ENCODE assay signal across 8 cellular contexts in genomic region chr17:30116345-30116660, GRCh38. TPM values are rescaled to one million over a fixed set of nuclear protein-coding genes. Genes with fewer than 3 reads are reported as not detected.
A peak's percentile ranks its signal among the peaks of the same experiment; 100 is the strongest.
DNase-seq lines count a peak whose midpoint lies in the region; ATAC-seq and TF ChIP-seq lines count a peak whose summit lies in the region.

No MANE protein-coding gene starts in this region.

- H3K4me3 ChIP-seq in mesendoderm (ENCODE audit: low read length): peak overlapping the region; percentile 63

- peaks cover 14% of the 10 kb centered on the region for H3K79me2 ChIP-seq in mesendoderm (ENCODE audit: control insufficient read depth, insufficient read depth, low read length)

- no peak overlapping the region for H2BK120ac ChIP-seq in mesendoderm (ENCODE audit: low read depth, low read length)

- peak overlapping the region; percentile 68 for H3K27ac ChIP-seq in mesendoderm (ENCODE audit: low read depth, low read length)

- H2BK15ac ChIP-seq in mesendoderm (replicated peaks; ENCODE audit: low read depth): no peak overlapping the region

- H3K56ac ChIP-seq in mesendoderm (ENCODE audit: low read length): peak overlapping the region; percentile 93

- peak overlapping the region; percentile 78 for H3K4ac ChIP-seq in mesendoderm (ENCODE audit: low read depth, low read length)

- H3K18ac ChIP-seq in mesendoderm (ENCODE audit: low read length): no peak overlapping the region

- no peak overlapping the region for H4K5ac ChIP-seq in mesendoderm (ENCODE audit: low read length)

- H3K9ac ChIP-seq in mesendoderm (ENCODE audit: low read length): peak overlapping the region; percentile 87

- H3K4me1 Mint-ChIP-seq in stimulated activated naive CD8-positive, alpha-beta T cell treated with anti-CD3 and anti-CD28 coated beads, Interleukin-15, Interleukin-2, amounts not matched to agents 100 ng/mL and 50 ng/mL, for 24 hours (ENCODE audit: low read depth): peaks cover 62% of the 10 kb centered on the region
- peaks cover 54% of the 10 kb centered on the region for H3K4me1 Mint-ChIP-seq in brain

- H3K79me1 ChIP-seq in mesendoderm (ENCODE audit: low read length): no peaks in the 10 kb centered on the region

- no peak for TF ChIP-seq CTCF in brain (conservative IDR thresholded peaks at IDR 0.05)

- peak overlapping the region; percentile 67 for H4K8ac ChIP-seq in mesendoderm (ENCODE audit: low read depth, low read length)

- peak overlapping the region; percentile 75 for H3K4me2 ChIP-seq in mesendoderm (ENCODE audit: low read length)

- no peak overlapping the region for H3K23ac ChIP-seq in mesendoderm (ENCODE audit: low read length)

- peak overlapping the region; percentile 100 for H3K27ac Mint-ChIP-seq in stimulated activated naive CD8-positive, alpha-beta T cell treated with anti-CD3 and anti-CD28 coated beads, Interleukin-15, Interleukin-2, amounts not matched to agents 100 ng/mL and 50 ng/mL, for 24 hours
- H3K27ac Mint-ChIP-seq in brain: peak overlapping the region; percentile 98 to 100 (median 99)

- no peak overlapping the region for H2AK5ac ChIP-seq in mesendoderm (ENCODE audit: low read length)

- H3K9me3 Mint-ChIP-seq in stimulated activated naive CD8-positive, alpha-beta T cell treated with anti-CD3 and anti-CD28 coated beads, Interleukin-15, Interleukin-2, amounts not matched to agents 100 ng/mL and 50 ng/mL, for 24 hours: no peaks in the 10 kb centered on the region
- H3K9me3 Mint-ChIP-seq in brain: peaks cover 0 to 3% (median 0%) of the 10 kb centered on the region in 5 experiments

- H2BK5ac ChIP-seq in mesendoderm (ENCODE audit: low read length): no peak overlapping the region

- H3K36me3 Mint-ChIP-seq in stimulated activated naive CD8-positive, alpha-beta T cell treated with anti-CD3 and anti-CD28 coated beads, Interleukin-15, Interleukin-2, amounts not matched to agents 100 ng/mL and 50 ng/mL, for 24 hours (ENCODE audit: low read depth): peaks cover 37% of the 10 kb centered on the region
- H3K36me3 Mint-ChIP-seq in brain: peaks cover 22% of the 10 kb centered on the region

- no peak for DNase-seq in stimulated activated naive CD8-positive, alpha-beta T cell treated with anti-CD3 and anti-CD28 coated beads, Interleukin-15, Interleukin-2, amounts not matched to agents 100 U/mL and 50 U/mL, for 24 hours
- DNase-seq in mesendoderm (no peak), DMS 273 (lab: John Stamatoyannopoulos, UW; ENCODE audit: unreplicated experiment) (no peak)

- ATAC-seq in stimulated activated naive CD8-positive, alpha-beta T cell treated with anti-CD3 and anti-CD28 coated beads, Interleukin-15, Interleukin-2, amounts not matched to agents 100 U/mL and 50 U/mL, for 24 hours: no peak
- no peak for ATAC-seq in activated CD4-positive, CD25-positive, alpha-beta regulatory T cell treated with anti-CD3 and anti-CD28 coated beads, Interleukin-2, amount 50 U/mL, for 24 hours
- ATAC-seq in GM18519 (IDR thresholded peaks at IDR 0.05; ENCODE audit: low FRiP score, unreplicated experiment) (no peak), GM21423 (IDR thresholded peaks at IDR 0.05; ENCODE audit: unreplicated experiment) (no peak)

- no peaks in the 10 kb centered on the region for H3K27me3 ChIP-seq in mesendoderm (ENCODE audit: insufficient read depth, low read length, poor library complexity)

- H3K4me1 ChIP-seq in mesendoderm (ENCODE audit: control insufficient read depth, low read depth, low read length): no peaks in the 10 kb centered on the region

- H3K36me3 ChIP-seq in mesendoderm (ENCODE audit: control insufficient read depth, insufficient read depth, low read length): no peaks in the 10 kb centered on the region

- no CpG with 5 or more reads among the region's 10 CpGs for WGBS in mesendoderm (ENCODE audit: extremely low coverage, insufficient coverage, low lambda C conversion rate)

- H3K4me3 Mint-ChIP-seq in stimulated activated naive CD8-positive, alpha-beta T cell treated with anti-CD3 and anti-CD28 coated beads, Interleukin-15, Interleukin-2, amounts not matched to agents 100 ng/mL and 50 ng/mL, for 24 hours: peak overlapping the region; percentile 100
- H3K4me3 Mint-ChIP-seq in brain: peak overlapping the region; percentile 93 to 99 (median 98)

- no peaks in the 10 kb centered on the region for H3K27me3 Mint-ChIP-seq in stimulated activated naive CD8-positive, alpha-beta T cell treated with anti-CD3 and anti-CD28 coated beads, Interleukin-15, Interleukin-2, amounts not matched to agents 100 ng/mL and 50 ng/mL, for 24 hours
- H3K27me3 Mint-ChIP-seq in brain: peaks cover 5% of the 10 kb centered on the region

RNA-seq across cellular contexts. Expression of gene NSRP1, which starts 0.3 kb away (rescaled TPM):
- polyA plus RNA-seq in brain (ENCODE audit: insufficient read depth, low read depth, low replicate concordance): 13.1 TPM
- polyA plus RNA-seq in mesendoderm (2013, experiment 1 of 2): 68.7 TPM
- 72.4 TPM for polyA plus RNA-seq in mesendoderm (2013, experiment 2 of 2)
